13 cellular contexts compared by ENCODE assay signal in genomic region chr11:90133560-90134145, GRCh38. TPM values are rescaled to one million over a fixed set of nuclear protein-coding genes. Genes with fewer than 3 reads are reported as not detected.
DNase-seq lines count a peak whose midpoint lies in the region; ATAC-seq and TF ChIP-seq lines count a peak whose summit lies in the region.
"Had no signal": no experiment of that assay in that cellular context is flagged by ENCODE, and none has a peak within 500 bp of the region (broad histone marks: within the 10 kb centered on the region; RNA-seq: fewer than 3 reads in every experiment).

No MANE protein-coding gene starts in this region.

- H2BK120ac ChIP-seq in mesendoderm (ENCODE audit: low read depth, low read length), result no peak overlapping the region

- H4K5ac ChIP-seq in mesendoderm (ENCODE audit: low read length), result no peak overlapping the region

- TF ChIP-seq CTCF in choroid plexus epithelial cell (conservative IDR thresholded peaks at IDR 0.05; ENCODE audit: low read depth, low read length) (no peak), thoracic aorta (IDR thresholded peaks at IDR 0.05) (no peak)

- no peaks in the 10 kb centered on the region for H3K36me3 ChIP-seq in mesendoderm (ENCODE audit: control insufficient read depth, insufficient read depth, low read length)
- no peaks in the 10 kb centered on the region for H3K36me3 ChIP-seq in thoracic aorta

- peaks cover 21% of the 10 kb centered on the region for H3K4me1 Mint-ChIP-seq in activated naive CD8-positive, alpha-beta T cell (ENCODE audit: low read depth)
- peaks cover 13% of the 10 kb centered on the region for H3K4me1 Mint-ChIP-seq in activated naive CD8-positive, alpha-beta T cell treated with anti-CD3 and anti-CD28 coated beads for 36 hours

- no peaks in the 10 kb centered on the region for H3K79me1 ChIP-seq in mesendoderm (ENCODE audit: low read length)

- no peaks in the 10 kb centered on the region for H3K9me3 Mint-ChIP-seq in activated naive CD8-positive, alpha-beta T cell (ENCODE audit: low read depth)
- no peaks in the 10 kb centered on the region for H3K9me3 Mint-ChIP-seq in activated naive CD8-positive, alpha-beta T cell treated with anti-CD3 and anti-CD28 coated beads for 36 hours

- peaks cover 35% of the 10 kb centered on the region for H3K27me3 Mint-ChIP-seq in activated naive CD8-positive, alpha-beta T cell
- peaks cover 61% of the 10 kb centered on the region for H3K27me3 Mint-ChIP-seq in activated naive CD8-positive, alpha-beta T cell treated with anti-CD3 and anti-CD28 coated beads for 36 hours

- no peak overlapping the region for H4K8ac ChIP-seq in mesendoderm (ENCODE audit: low read depth, low read length)

- peak overlapping the region; percentile 61 for H3K56ac ChIP-seq in mesendoderm (ENCODE audit: low read length)

- H2AK5ac ChIP-seq in mesendoderm (ENCODE audit: low read length), result no peak overlapping the region

- no peak overlapping the region for H2BK5ac ChIP-seq in mesendoderm (ENCODE audit: low read length)

- no peak for ATAC-seq in thoracic aorta (ENCODE audit: insufficient number of reproducible peaks, low FRiP score, low read depth)

- peak overlapping the region; percentile 54 for H3K9ac ChIP-seq in mesendoderm (ENCODE audit: low read length)
- H3K9ac ChIP-seq: KMS-11 had no signal

- H3K4me1 ChIP-seq in mesendoderm (ENCODE audit: control insufficient read depth, low read depth, low read length) (no peaks in the 10 kb centered on the region), thoracic aorta (ENCODE audit: control insufficient read depth in 1 of 2, low read depth in 2 of 2) (peaks cover 6 to 8% of the 10 kb centered on the region in 2 donors)

- H3K9me3 ChIP-seq in thoracic aorta, result no peaks in the 10 kb centered on the region

- no peaks in the 10 kb centered on the region for H3K27me3 ChIP-seq in mesendoderm (ENCODE audit: insufficient read depth, low read length, poor library complexity)
- H3K27me3 ChIP-seq in thoracic aorta (replicated peaks; ENCODE audit: insufficient read depth), result no peaks in the 10 kb centered on the region

- no peak overlapping the region for H3K4ac ChIP-seq in mesendoderm (ENCODE audit: low read depth, low read length)

- peak overlapping the region; percentile 72 for H3K4me2 ChIP-seq in mesendoderm (ENCODE audit: low read length)
- H3K4me2 ChIP-seq: KMS-11 had no signal

- H3K27ac ChIP-seq in mesendoderm (ENCODE audit: low read depth, low read length), result no peak overlapping the region
- H3K27ac ChIP-seq in thoracic aorta, result no peak overlapping the region
- H3K27ac ChIP-seq: KMS-11 had no signal

- peak overlapping the region; percentile 73 for H3K4me3 Mint-ChIP-seq in activated naive CD8-positive, alpha-beta T cell
- no peak overlapping the region for H3K4me3 Mint-ChIP-seq in activated naive CD8-positive, alpha-beta T cell treated with anti-CD3 and anti-CD28 coated beads for 36 hours
- H3K4me3 Mint-ChIP-seq: memory B cell had no signal

- no peak overlapping the region for H3K27ac Mint-ChIP-seq in activated naive CD8-positive, alpha-beta T cell
- H3K27ac Mint-ChIP-seq in activated naive CD8-positive, alpha-beta T cell treated with anti-CD3 and anti-CD28 coated beads for 36 hours, result no peak overlapping the region
- H3K27ac Mint-ChIP-seq: memory B cell had no signal

- H3K4me3 ChIP-seq in choroid plexus epithelial cell (ENCODE audit: low read depth, low read length) (peak overlapping the region; percentile 68), mesendoderm (ENCODE audit: low read length) (no peak overlapping the region), thoracic aorta (peak overlapping the region; percentile 75)

- H2BK15ac ChIP-seq in mesendoderm (replicated peaks; ENCODE audit: low read depth), result peak overlapping the region; percentile 57

- H3K79me2 ChIP-seq in mesendoderm (ENCODE audit: control insufficient read depth, insufficient read depth, low read length), result no peaks in the 10 kb centered on the region

- no peak overlapping the region for H3K18ac ChIP-seq in mesendoderm (ENCODE audit: low read length)

- no peak for DNase-seq in activated naive CD8-positive, alpha-beta T cell treated with anti-CD3 and anti-CD28 coated beads for 36 hours
- DNase-seq in choroid plexus epithelial cell (ENCODE audit: low read depth) (no peak), mesendoderm (peak; percentile 1), thoracic aorta (ENCODE audit: low spot score) (no peak), AG20443 (ENCODE audit: low spot score) (no peak), kidney glomerular epithelial cell (lab: John Stamatoyannopoulos, UW) (no peak), NCI-H526 (lab: John Stamatoyannopoulos, UW) (no peak)
- DNase-seq: central memory CD4-positive, alpha-beta T cell; NCI-H2171 treated with DMSO at 0.1 percent for 48 hours had no signal

- no peaks in the 10 kb centered on the region for H3K36me3 Mint-ChIP-seq in activated naive CD8-positive, alpha-beta T cell
- no peaks in the 10 kb centered on the region for H3K36me3 Mint-ChIP-seq in activated naive CD8-positive, alpha-beta T cell treated with anti-CD3 and anti-CD28 coated beads for 36 hours
- H3K36me3 Mint-ChIP-seq: memory B cell had no signal

- no peak overlapping the region for H3K23ac ChIP-seq in mesendoderm (ENCODE audit: low read length)

- WGBS in mesendoderm (ENCODE audit: extremely low coverage, insufficient coverage, low lambda C conversion rate), result no CpG with 5 or more reads among the region's 3 CpGs

RNA-seq across cellular contexts. Expression of gene NAALAD2, which starts 0.8 kb away (rescaled TPM):
- total RNA-seq in activated naive CD8-positive, alpha-beta T cell treated with anti-CD3 and anti-CD28 coated beads for 36 hours, result not detected
- 1.5 TPM for polyA plus RNA-seq in mesendoderm (2013, experiment 1 of 2)
- polyA plus RNA-seq in mesendoderm (2013, experiment 2 of 2), result 1.3 TPM
- under 1 TPM; 0.42 to 0.68 TPM for total RNA-seq in thoracic aorta

RNA-seq across cellular contexts. Expression of gene UBTFL1, which starts 47.9 kb away (rescaled TPM):
- total RNA-seq in activated naive CD8-positive, alpha-beta T cell treated with anti-CD3 and anti-CD28 coated beads for 36 hours, result not detected
- not detected for polyA plus RNA-seq in mesendoderm (2013, experiment 1 of 2)
- not detected for polyA plus RNA-seq in mesendoderm (2013, experiment 2 of 2)
- total RNA-seq in thoracic aorta, result not detected
- total RNA-seq: RPMI7951 had no signal
